27 cellular contexts compared by ENCODE assay signal in genomic region chr3:188199386-188199785, GRCh38. TPM values are rescaled to one million over a fixed set of nuclear protein-coding genes. Genes with fewer than 3 reads are reported as not detected.
DNase-seq lines count a peak whose midpoint lies in the region; ATAC-seq, FAIRE-seq and TF ChIP-seq lines count a peak whose summit lies in the region.
"Had no signal": no experiment of that assay in that cellular context is flagged by ENCODE, and none has a peak within 500 bp of the region (broad histone marks: within the 10 kb centered on the region; RNA-seq: fewer than 3 reads in every experiment).

No MANE protein-coding gene starts in this region.

- DNase-seq in left ventricle myocardium inferior (no peak), Right ventricle myocardium superior (no peak), transverse colon (no peak), NCI-H510A (lab: John Stamatoyannopoulos, UW) (no peak), small intestine (no peak), NCI-H526 treated with DMSO at 0.1 percent for 48 hours (lab: John Stamatoyannopoulos, UW) (no peak)
- DNase-seq: CD4-positive, alpha-beta T cell; DMS53; H9; HFFc6; Karpas-422; NCI-H1092 treated with DMSO at 0.1 percent for 48 hours; NCI-H1436 treated with DMSO at 0.1 percent for 48 hours; NCI-H1930; NCI-H2107; NCI-H446; NCI-H526; PC-9; RPMI8226; SHP77 treated with DMSO at 0.1 percent for 48 hours had no signal

- peak overlapping the region; percentile 90 for H3K27ac ChIP-seq in left ventricle myocardium inferior (replicated peaks)
- peak overlapping the region in 3 of 4 donors; percentile 22 to 73 (median 64) for H3K27ac ChIP-seq in gastroesophageal sphincter
- H3K27ac ChIP-seq in rectal smooth muscle tissue (ENCODE audit: low read depth, low read length): peak overlapping the region; percentile 84
- peak overlapping the region; percentile 45 to 78 (median 70) for H3K27ac ChIP-seq in transverse colon
- no peak overlapping the region for H3K27ac ChIP-seq in small intestine (ENCODE audit: low read depth in 1 of 2, low read length in 1 of 2)
- H3K27ac ChIP-seq: PC-9 had no signal

- 87 to 88% methylated on average over 8 of the region's 8 CpGs for WGBS in gastroesophageal sphincter (ENCODE audit: low coverage in 1 of 2), 2 donors
- 58 to 79% methylated on average over 7 to 8 of the region's 8 CpGs for WGBS in transverse colon (ENCODE audit: low coverage in 1 of 2), 2 donors
- WGBS in small intestine, 3 donors: 49 to 79% (median 64%) methylated on average over 8 of the region's 8 CpGs

- H3K4me1 ChIP-seq in left ventricle myocardium inferior: peaks cover 67% of the 10 kb centered on the region
- H3K4me1 ChIP-seq in gastroesophageal sphincter: peaks cover 2 to 88% (median 13%) of the 10 kb centered on the region in 3 donors
- H3K4me1 ChIP-seq in rectal smooth muscle tissue (ENCODE audit: control insufficient read depth, insufficient read depth, low read length): peaks cover 42% of the 10 kb centered on the region
- peaks cover 19 to 56% (median 36%) of the 10 kb centered on the region in 4 donors for H3K4me1 ChIP-seq in transverse colon
- H3K4me1 ChIP-seq in small intestine (ENCODE audit: control insufficient read depth in 2 of 2, insufficient read depth in 1 of 2, low read depth in 1 of 2, low read length in 1 of 2): peaks cover 2 to 21% of the 10 kb centered on the region in 2 donors

- no peak for TF ChIP-seq CTCF in left ventricle myocardium inferior (IDR thresholded peaks at IDR 0.05; ENCODE audit: borderline replicate concordance)
- no peak for TF ChIP-seq CTCF in gastroesophageal sphincter (IDR thresholded peaks at IDR 0.05)
- no peak for TF ChIP-seq CTCF in transverse colon (IDR thresholded peaks at IDR 0.05)

- TF ChIP-seq EP300 in gastroesophageal sphincter (IDR thresholded peaks at IDR 0.05) (no peak), transverse colon (IDR thresholded peaks at IDR 0.05; ENCODE audit: low read depth) (no peak)

- H3K27me3 ChIP-seq in left ventricle myocardium inferior (ENCODE audit: low read depth): no peaks in the 10 kb centered on the region
- no peaks in the 10 kb centered on the region for H3K27me3 ChIP-seq in gastroesophageal sphincter
- no peaks in the 10 kb centered on the region for H3K27me3 ChIP-seq in rectal smooth muscle tissue (ENCODE audit: control insufficient read depth, insufficient read depth, low read length)
- no peaks in the 10 kb centered on the region for H3K27me3 ChIP-seq in transverse colon
- H3K27me3 ChIP-seq in small intestine (ENCODE audit: control insufficient read depth in 2 of 2, insufficient read depth in 2 of 2, low read length in 2 of 2): no peaks in the 10 kb centered on the region
- H3K27me3 ChIP-seq: BLaER1 treated with 17β-estradiol and CSF1 and Interleukin-3, amounts not matched to agents 10 nM and 100 nM had no signal

- ATAC-seq in Right ventricle myocardium superior (ENCODE audit: poor library complexity): no peak
- no peak for ATAC-seq in gastroesophageal sphincter
- ATAC-seq: GM23338, HepG2 had no signal

- no peak for FAIRE-seq in small intestine (lab: Jason Lieb, UNC)
- FAIRE-seq: A204.1, GM18507, HepG2 had no signal

- in situ Hi-C loops in transverse colon (cut with MboI; ENCODE audit: low pct_ligation_motif_present in 1 of 4, low pct_unique_long_range_greater_than_20kb in 1 of 4, low sequenced_read_pairs in 3 of 4): no loop called here

- H3K36me3 ChIP-seq in left ventricle myocardium inferior (no peaks in the 10 kb centered on the region), gastroesophageal sphincter (no peaks in the 10 kb centered on the region), rectal smooth muscle tissue (ENCODE audit: control insufficient read depth, insufficient read depth, low read length) (no peaks in the 10 kb centered on the region), transverse colon (no peaks in the 10 kb centered on the region), small intestine (ENCODE audit: control insufficient read depth in 2 of 2, insufficient read depth in 2 of 2, low read length in 2 of 2) (no peaks in the 10 kb centered on the region)

- no peaks in the 10 kb centered on the region for H3K9me3 ChIP-seq in left ventricle myocardium inferior (replicated peaks)
- no peaks in the 10 kb centered on the region for H3K9me3 ChIP-seq in gastroesophageal sphincter
- H3K9me3 ChIP-seq in transverse colon: no peaks in the 10 kb centered on the region
- H3K9me3 ChIP-seq in small intestine (ENCODE audit: control insufficient read depth, low read depth): no peaks in the 10 kb centered on the region

- no peak overlapping the region for H3K9ac ChIP-seq in rectal smooth muscle tissue (ENCODE audit: low read length)
- H3K9ac ChIP-seq: BLaER1 treated with 17β-estradiol and CSF1 and Interleukin-3, amounts not matched to agents 10 nM and 100 nM had no signal

- TF ChIP-seq POLR2A in gastroesophageal sphincter (IDR thresholded peaks at IDR 0.05) (no peak), transverse colon (IDR thresholded peaks at IDR 0.05) (no peak)

- H3K4me3 ChIP-seq in left ventricle myocardium inferior: no peak overlapping the region
- H3K4me3 ChIP-seq in gastroesophageal sphincter: no peak overlapping the region
- H3K4me3 ChIP-seq in rectal smooth muscle tissue (ENCODE audit: low read length): no peak overlapping the region
- no peak overlapping the region for H3K4me3 ChIP-seq in transverse colon
- H3K4me3 ChIP-seq in small intestine (ENCODE audit: low read depth in 1 of 2, low read length in 2 of 2): no peak overlapping the region
- H3K4me3 ChIP-seq: BLaER1 treated with 17β-estradiol and CSF1 and Interleukin-3, amounts not matched to agents 10 nM and 100 nM; GM23338; PC-9 had no signal

- intact Hi-C loops in left ventricle myocardium inferior (cut with micrococcal nuclease) (no loop called here), Right ventricle myocardium superior (cut with DNase I) (no loop called here), transverse colon (cut with DNase I; ENCODE audit: low total_unique reads) (loop anchor here (10.0 kb wide), 1 partner anchor 65 kb away; no protein-coding TSS in a partner anchor)

RNA-seq across cellular contexts. Expression of gene LPP, which starts 45.4 kb away (rescaled TPM):
- total RNA-seq in left ventricle myocardium inferior: 97.4 TPM
- 92.9 TPM for total RNA-seq in Right ventricle myocardium superior
- 1,000 to 10,000 TPM; 1,243 to 2,297 (median 2,164) TPM for total RNA-seq in gastroesophageal sphincter
- total RNA-seq in transverse colon: 100 to 1,000 TPM; 207 to 592 (median 406) TPM
- polyA plus RNA-seq in small intestine: 10 to 100 TPM in 1 of 3 donors, 1 to 10 TPM in 2; 5.4 to 19.3 (median 5.6) TPM

Comparison
In these comparisons a context has a peak if more than half of its experiments do, and no peak if none do; other contexts are left out.
1. H3K27ac ChIP-seq: peak in left ventricle myocardium inferior (single experiment), gastroesophageal sphincter (3 of 4), rectal smooth muscle tissue (single experiment) and transverse colon (4 of 4); none in small intestine (0 of 2).